In genomic region chr2:42545023-42545713, GRCh38 we compare ENCODE assay signal across 18 cellular contexts. TPM values are rescaled to one million over a fixed set of nuclear protein-coding genes. Genes with fewer than 3 reads are reported as not detected.
"Had no signal": no experiment of that assay in that cellular context is flagged by ENCODE, and none has a peak within 500 bp of the region (broad histone marks: within the 10 kb centered on the region; RNA-seq: fewer than 3 reads in every experiment).

No MANE protein-coding gene starts in this region.

- H3K4me3 ChIP-seq: cardiac muscle cell, esophagus muscularis mucosa, lung, sigmoid colon, upper lobe of left lung had no signal

- DNase-seq: activated CD4-positive, alpha-beta memory T cell treated with anti-CD3 and anti-CD28 coated beads, Interleukin-2, amount 10 ng/mL, durations not matched to agents 7 days and 5 days; activated CD4-positive, alpha-beta T cell treated with anti-CD3 and anti-CD28 coated beads for 4 hours; activated naive CD4-positive, alpha-beta T cell treated with anti-CD3 and anti-CD28 coated beads, Interleukin-2, amount 50 U/mL, for 16 hours; activated T-cell treated with anti-CD3 and anti-CD28 coated beads, Interleukin-2, amount 50 U/mL, for 24 hours; hippocampal formation; midbrain; sigmoid colon; stimulated activated CD4-positive, alpha-beta T cell treated with anti-CD3 and anti-CD28 coated beads, Interleukin-1b, Interleukin-23, amount 100 ng/mL, for 48 hours; stimulated activated naive CD8-positive, alpha-beta T cell treated with anti-CD3 and anti-CD28 coated beads, Interleukin-15, amount 100 ng/mL, for 72 hours; upper lobe of left lung; WERI-Rb-1 had no signal

- H3K9me3 ChIP-seq: esophagus muscularis mucosa, sigmoid colon, upper lobe of left lung had no signal

- H3K27me3 Mint-ChIP-seq: activated CD4-positive, alpha-beta memory T cell treated with anti-CD3 and anti-CD28 coated beads, Interleukin-2, amount 10 ng/mL, durations not matched to agents 7 days and 5 days; activated T-cell treated with anti-CD3 and anti-CD28 coated beads, Interleukin-2, amount 50 U/mL, for 24 hours; stimulated activated naive CD8-positive, alpha-beta T cell treated with anti-CD3 and anti-CD28 coated beads, Interleukin-15, amount 100 ng/mL, for 72 hours had no signal

- H3K4me1 ChIP-seq: esophagus muscularis mucosa, sigmoid colon, upper lobe of left lung had no signal

- H3K9me3 Mint-ChIP-seq: activated CD4-positive, alpha-beta memory T cell treated with anti-CD3 and anti-CD28 coated beads, Interleukin-2, amount 10 ng/mL, durations not matched to agents 7 days and 5 days; activated T-cell treated with anti-CD3 and anti-CD28 coated beads, Interleukin-2, amount 50 U/mL, for 24 hours; neural crest cell; stimulated activated naive CD8-positive, alpha-beta T cell treated with anti-CD3 and anti-CD28 coated beads, Interleukin-15, amount 100 ng/mL, for 72 hours had no signal

- H3K36me3 ChIP-seq: cardiac muscle cell, esophagus muscularis mucosa, sigmoid colon, upper lobe of left lung, WERI-Rb-1 had no signal

- H3K27ac Mint-ChIP-seq: activated CD4-positive, alpha-beta memory T cell treated with anti-CD3 and anti-CD28 coated beads, Interleukin-2, amount 10 ng/mL, durations not matched to agents 7 days and 5 days; activated T-cell treated with anti-CD3 and anti-CD28 coated beads, Interleukin-2, amount 50 U/mL, for 24 hours had no signal

- H3K27me3 ChIP-seq: cardiac muscle cell, esophagus muscularis mucosa, sigmoid colon, upper lobe of left lung had no signal

- H3K4me1 Mint-ChIP-seq: activated CD4-positive, alpha-beta memory T cell treated with anti-CD3 and anti-CD28 coated beads, Interleukin-2, amount 10 ng/mL, durations not matched to agents 7 days and 5 days had no signal

- H3K4me3 Mint-ChIP-seq: activated CD4-positive, alpha-beta memory T cell treated with anti-CD3 and anti-CD28 coated beads, Interleukin-2, amount 10 ng/mL, durations not matched to agents 7 days and 5 days; activated T-cell treated with anti-CD3 and anti-CD28 coated beads, Interleukin-2, amount 50 U/mL, for 24 hours; neural crest cell; stimulated activated naive CD8-positive, alpha-beta T cell treated with anti-CD3 and anti-CD28 coated beads, Interleukin-15, amount 100 ng/mL, for 72 hours had no signal

- H3K27ac ChIP-seq: cardiac muscle cell, esophagus muscularis mucosa, sigmoid colon, upper lobe of left lung, WERI-Rb-1 had no signal

RNA-seq across cellular contexts. Expression of gene KCNG3, which starts 51.4 kb away (rescaled TPM):
- total RNA-seq: activated CD4-positive, alpha-beta memory T cell treated with anti-CD3 and anti-CD28 coated beads, Interleukin-2, amount 10 ng/mL, durations not matched to agents 7 days and 5 days; fibroblast of villous mesenchyme; myocyte; neural crest cell; osteocyte had no signal
- polyA plus RNA-seq: cardiac muscle cell had no signal
